ENCODE assay signal across 8 cellular contexts in the genomic region with DNA sequence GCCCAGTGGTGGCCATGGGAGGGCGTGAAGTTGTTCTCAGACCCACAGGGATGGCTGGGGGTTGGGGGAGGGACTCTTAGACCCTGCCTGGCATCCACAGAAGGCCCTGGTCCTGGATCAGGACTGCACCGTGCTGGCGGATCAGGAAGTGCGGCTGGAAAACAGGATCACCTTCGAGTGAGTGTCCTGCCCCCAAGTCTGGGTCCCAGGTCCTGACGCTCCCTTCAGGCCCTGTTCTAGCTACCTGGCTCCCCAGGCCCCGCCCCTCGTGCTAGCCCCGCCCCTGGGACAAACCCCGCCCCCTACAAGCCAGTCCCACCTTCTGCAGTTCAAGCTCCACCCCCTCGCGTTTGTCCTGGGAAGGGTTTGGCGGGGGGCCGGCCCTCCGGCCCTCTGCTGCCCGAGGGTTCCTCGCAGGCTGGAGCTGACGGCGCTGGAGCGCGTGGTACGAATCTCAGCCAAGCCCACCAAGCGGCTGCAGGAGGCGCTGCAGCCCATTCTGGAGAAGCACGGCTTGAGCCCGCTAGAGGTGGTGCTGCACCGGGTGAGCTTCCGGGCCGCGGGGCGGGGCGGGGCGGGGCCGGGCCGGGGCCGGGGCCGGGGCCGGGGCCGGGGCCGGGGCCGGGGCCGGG. TPM values are rescaled to one million over a fixed set of nuclear protein-coding genes. Genes with fewer than 3 reads are reported as not detected.
DNase-seq lines count a peak whose midpoint lies in the region; ATAC-seq and TF ChIP-seq lines count a peak whose summit lies in the region.

No MANE protein-coding gene starts in this region.

- no peak overlapping the region for H4K5ac ChIP-seq in IMR-90 (ENCODE audit: low read depth, low read length)

- POLR2A ChIA-PET in IMR-90 (lab: Charles Lee; ENCODE audit: unreplicated experiment) (interaction anchor here (0.6 kb wide), 1 partner anchor 21 kb away, joined by 4 read pairs; no protein-coding TSS in a partner anchor), SK-N-SH (lab: Yijun Ruan, JAX) (interaction anchor here (0.8 to 1.1 kb wide), 2 partner anchors 12 to 34 kb away, joined by 3 read pairs; no protein-coding TSS in a partner anchor)

- H3K36me3 ChIP-seq in IMR-90 (ENCODE audit: control insufficient read depth, insufficient read depth, low read length) (no peaks in the 10 kb centered on the region), SK-N-SH (replicated peaks in 1 of 2; ENCODE audit: control insufficient read depth in 1 of 2, insufficient read depth in 2 of 2, low read length in 1 of 2) (no peaks in the 10 kb centered on the region), brain microvascular endothelial cell (replicated peaks) (no peaks in the 10 kb centered on the region), skeletal muscle satellite cell (ENCODE audit: insufficient read depth, low read length) (no peaks in the 10 kb centered on the region)

- no peak for TF ChIP-seq EP300 in SK-N-SH (IDR thresholded peaks at IDR 0.05; ENCODE audit: borderline replicate concordance in 1 of 2, low read depth in 1 of 2, low read length in 1 of 2)

- no peak overlapping the region for H2AK9ac ChIP-seq in IMR-90 (replicated peaks; ENCODE audit: low read depth, low read length, poor library complexity)

- no peaks in the 10 kb centered on the region; the same call in none of the 2 replicates for H4K20me1 ChIP-seq in IMR-90 (ENCODE audit: insufficient read depth, low read length)
- no peaks in the 10 kb centered on the region for H4K20me1 ChIP-seq in SK-N-SH (ENCODE audit: insufficient read depth)

- BruUV-seq in IMR-90 (replicated peaks; lab: Mats Ljungman, UMichigan), result no TSS peak

- no peaks in the 10 kb centered on the region for H3K9me1 ChIP-seq in IMR-90 (ENCODE audit: insufficient read depth, low read length)

- H3K18ac ChIP-seq in IMR-90 (ENCODE audit: low read depth, low read length), result no peak overlapping the region

- peaks cover 13% of the 10 kb centered on the region for H3F3A ChIP-seq in SK-N-SH (replicated peaks; ENCODE audit: insufficient read depth)

- TF ChIP-seq CTCF in 22Rv1 (IDR thresholded peaks at IDR 0.05) (peak; percentile 83), IMR-90 (conservative IDR thresholded peaks at IDR 0.05; ENCODE audit: low read depth, low read length) (peak; percentile 78), SK-N-SH (IDR thresholded peaks at IDR 0.05) (peak; percentile 49), brain microvascular endothelial cell (IDR thresholded peaks at IDR 0.05; ENCODE audit: low read depth, low read length, missing control alignments) (peak; percentile 77)

- H4K91ac ChIP-seq in IMR-90 (ENCODE audit: insufficient read depth, low read depth, low read length), result no peak overlapping the region

- peak overlapping the region; percentile 53; the same call in 1 of the 2 replicates for H3K4me2 ChIP-seq in IMR-90 (ENCODE audit: low read depth, low read length)
- no peak overlapping the region for H3K4me2 ChIP-seq in SK-N-SH
- H3K4me2 ChIP-seq in skeletal muscle satellite cell (ENCODE audit: low read length), result peak overlapping the region; percentile 80

- H2BK120ac ChIP-seq in IMR-90 (ENCODE audit: low read depth, low read length), result no peak overlapping the region

- H3K4me3 ChIP-seq in IMR-90 (ENCODE audit: insufficient read depth, low read depth, low read length), result peak overlapping the region; percentile 19; the same call in 1 of the 2 replicates
- peak overlapping the region; percentile 55 to 56; a peak in 3 of 4 replicates for H3K4me3 ChIP-seq in SK-N-SH (ENCODE audit: low read depth in 2 of 2, low read length in 1 of 2)
- H3K4me3 ChIP-seq in brain microvascular endothelial cell (ENCODE audit: low read depth, low read length), result peak overlapping the region; percentile 49
- 0 out of 2 replicates have a peak overlapping the region, but pooled peaks have one; percentile 15 for H3K4me3 ChIP-seq in iPS-18c (ENCODE audit: insufficient read depth, low read depth, low read length)
- peak overlapping the region; percentile 68 for H3K4me3 ChIP-seq in skeletal muscle satellite cell (ENCODE audit: low read length)

- in situ Hi-C loops in IMR-90 (cut with MboI; ENCODE audit: low sequenced_read_pairs), result no loop called here
- in situ Hi-C loops in brain microvascular endothelial cell (cut with HindIII; ENCODE audit: low pct_ligation_motif_present, low sequenced_read_pairs), result no loop called here

- H2BK20ac ChIP-seq in IMR-90 (ENCODE audit: low read depth, low read length), result no peak overlapping the region

- H4K8ac ChIP-seq in IMR-90 (ENCODE audit: low read depth in 2 of 2, low read length in 2 of 2), result no peak overlapping the region

- ATAC-seq in GM18511 (IDR thresholded peaks at IDR 0.05; ENCODE audit: unreplicated experiment), result peak; percentile 58
- ATAC-seq in IMR-90 (ENCODE audit: low read depth), result peak; percentile 69

- peak overlapping the region; percentile 93 for H2AFZ ChIP-seq in IMR-90 (replicated peaks; ENCODE audit: low read length, poor library complexity)
- H2AFZ ChIP-seq in SK-N-SH (ENCODE audit: low read depth), result no peak overlapping the region

- H3K23ac ChIP-seq in IMR-90 (ENCODE audit: low read depth, low read length), result no peak overlapping the region

- peaks cover 11% of the 10 kb centered on the region; the same call in 1 of the 2 replicates for H3K4me1 ChIP-seq in IMR-90 (ENCODE audit: control insufficient read depth, insufficient read depth, low read length)
- H3K4me1 ChIP-seq in SK-N-SH (ENCODE audit: control insufficient read depth in 1 of 2, insufficient read depth in 2 of 2, low read depth in 1 of 2, low read length in 1 of 2), result peaks cover 6 to 37% of the 10 kb centered on the region in 2 experiments; a peak in 3 of 4 replicates
- H3K4me1 ChIP-seq in skeletal muscle satellite cell (ENCODE audit: control insufficient read depth, insufficient read depth, low read length), result peaks cover 26% of the 10 kb centered on the region

- no peaks in the 10 kb centered on the region for H3K79me1 ChIP-seq in IMR-90 (ENCODE audit: low read depth in 1 of 2, low read length in 2 of 2)

- DNase-seq in IMR-90 (peak; percentile 82), SK-N-SH (peak; percentile 92), brain microvascular endothelial cell (peak; percentile 87), hippocampal formation (lab: John Stamatoyannopoulos, UW) (no peak)

- H2AK5ac ChIP-seq in IMR-90 (ENCODE audit: low read depth, low read length), result no peak overlapping the region

- H3K56ac ChIP-seq in IMR-90 (ENCODE audit: extremely low read depth, insufficient read depth, low read length), result no peak overlapping the region

- dilution Hi-C loops in IMR-90 (cut with HindIII; ENCODE audit: low sequenced_read_pairs, unreplicated experiment), result no loop called here

- H3K9me3 ChIP-seq in IMR-90 (ENCODE audit: control insufficient read depth, insufficient read depth, low read length) (no peaks in the 10 kb centered on the region), SK-N-SH (no peaks in the 10 kb centered on the region), iPS-18c (ENCODE audit: control insufficient read depth, insufficient read depth, low read length) (no peaks in the 10 kb centered on the region), skeletal muscle satellite cell (replicated peaks; ENCODE audit: low read length) (no peaks in the 10 kb centered on the region)

- peaks cover 6% of the 10 kb centered on the region; the same call in 1 of the 2 replicates for H3K27me3 ChIP-seq in IMR-90 (ENCODE audit: control insufficient read depth, insufficient read depth, low read length)
- H3K27me3 ChIP-seq in SK-N-SH (ENCODE audit: insufficient read depth), result no peaks in the 10 kb centered on the region
- no peaks in the 10 kb centered on the region for H3K27me3 ChIP-seq in brain microvascular endothelial cell (replicated peaks)
- H3K27me3 ChIP-seq in skeletal muscle satellite cell (ENCODE audit: control insufficient read depth, insufficient read depth, low read length), result no peaks in the 10 kb centered on the region

- no peaks in the 10 kb centered on the region for H3K9me2 ChIP-seq in SK-N-SH

- TF ChIP-seq POLR2A in IMR-90 (IDR thresholded peaks at IDR 0.05; ENCODE audit: low read depth, low read length), result no peak

- H2BK15ac ChIP-seq in IMR-90 (ENCODE audit: low read depth, low read length), result no peak overlapping the region

- peak; percentile 65 for TF ChIP-seq RAD21 in IMR-90 (IDR thresholded peaks at IDR 0.05; ENCODE audit: low read length)
- TF ChIP-seq RAD21 in SK-N-SH (IDR thresholded peaks at IDR 0.05; ENCODE audit: low read length), result peak; percentile 37; the same call in 1 of the 2 replicates

- H3K4ac ChIP-seq in IMR-90 (ENCODE audit: low read depth, low read length), result no peak overlapping the region

- H3K9ac ChIP-seq in IMR-90 (ENCODE audit: low read depth, low read length) (no peak overlapping the region), SK-N-SH (no peak overlapping the region; the same call in 1 of the 2 replicates), skeletal muscle satellite cell (ENCODE audit: low read depth, low read length) (no peak overlapping the region)

- no peak overlapping the region for H3K14ac ChIP-seq in IMR-90 (replicated peaks; ENCODE audit: low read depth, low read length)

- H3K27ac ChIP-seq in 22Rv1 (peak overlapping the region; percentile 61), IMR-90 (ENCODE audit: insufficient read depth, low read length) (no peak overlapping the region), SK-N-SH (ENCODE audit: low read depth in 2 of 2, low read length in 1 of 2) (no peak overlapping the region), brain microvascular endothelial cell (no peak overlapping the region)

- intact Hi-C loops in IMR-90 (cut with micrococcal nuclease), result loop anchor here (1.0 kb wide), 1 partner anchor 131 kb away; no protein-coding TSS in a partner anchor

- CTCF ChIA-PET in IMR-90 (lab: Yijun Ruan, JAX), result interaction anchor here (0.6 to 1.5 kb wide), 5 partner anchors 12 to 22 kb away, joined by 3 to 8 read pairs (median 3); a partner anchor contains a TSS
- CTCF ChIA-PET in SK-N-SH (lab: Yijun Ruan, JAX), result interaction anchor here (0.6 to 5.9 kb wide), 18 partner anchors 10 to 283 kb away, joined by 3 to 58 read pairs (median 5); a partner anchor contains a TSS

- H2BK5ac ChIP-seq in IMR-90 (ENCODE audit: low read depth, low read length, poor library complexity, severe bottlenecking), result no peak overlapping the region

- WGBS in IMR-90 (ENCODE audit: extremely low coverage in 2 of 2, insufficient read length in 1 of 2), 2 experiments, result 7% methylated on average over 8 of the region's 42 CpGs; no CpG with 5 or more reads in 1 of the 2 experiments
- 28% methylated on average over 10 of the region's 42 CpGs for WGBS in SK-N-SH (ENCODE audit: low lambda C conversion rate)

- no peaks in the 10 kb centered on the region for H3K79me2 ChIP-seq in SK-N-SH (ENCODE audit: insufficient read depth)

RNA-seq across cellular contexts. Expression of a gene that starts 12.9 kb away (rescaled TPM):
- 1.1 TPM in 2 replicates for total RNA-seq in IMR-90 (2012; rRNA removed)
- 6.5 and 7.6 TPM in 2 replicates for polyA plus RNA-seq in IMR-90 (2012; rRNA removed)
- 8.3 and 12.9 TPM in 2 replicates for polyA plus RNA-seq in IMR-90 (2012; cell fraction: cytosol; rRNA removed)
- 12.4 and 21.2 TPM in 2 replicates for polyA plus RNA-seq in IMR-90 (2012; cell fraction: nucleus; rRNA removed; ENCODE audit: low replicate concordance)
- polyA plus RNA-seq in SK-N-SH (2012; rRNA removed), result 26.5 and 27.6 TPM in 2 replicates
- 11.1 and 16.3 TPM in 2 replicates for polyA plus RNA-seq in SK-N-SH (2012; cell fraction: cytosol; rRNA removed)
- polyA plus RNA-seq in SK-N-SH (2012; cell fraction: nucleus; rRNA removed), result 31.0 and 67.8 TPM in 2 replicates
- total RNA-seq in skeletal muscle satellite cell (2012; rRNA removed), result 4.6 and 7.2 TPM in 2 replicates

RNA-seq across cellular contexts. Expression of a gene that starts 13.6 kb away (rescaled TPM):
- total RNA-seq in IMR-90 (2012; rRNA removed), result not detected in 2 replicates
- polyA plus RNA-seq in IMR-90 (2012; rRNA removed) (not detected in 2 replicates), SK-N-SH (2012; rRNA removed) (0.03 TPM in 1 of 2 replicates, not detected in the other)
- polyA plus RNA-seq in IMR-90 (2012; cell fraction: cytosol; rRNA removed), result 0.01 TPM in 1 of 2 replicates, not detected in the other
- 0.02 and 0.05 TPM in 2 replicates for polyA plus RNA-seq in IMR-90 (2012; cell fraction: nucleus; rRNA removed; ENCODE audit: low replicate concordance)
- not detected in 2 replicates for polyA plus RNA-seq in SK-N-SH (2012; cell fraction: cytosol; rRNA removed)
- polyA plus RNA-seq in SK-N-SH (2012; cell fraction: nucleus; rRNA removed), result not detected in 2 replicates
- not detected in 2 replicates for total RNA-seq in skeletal muscle satellite cell (2012; rRNA removed)

RNA-seq across cellular contexts. Expression of a gene that starts 19.1 kb away (rescaled TPM):
- total RNA-seq in IMR-90 (2012; rRNA removed), result 164 and 303 TPM in 2 replicates
- polyA plus RNA-seq in IMR-90 (2012; rRNA removed), result 251 and 253 TPM in 2 replicates
- polyA plus RNA-seq in IMR-90 (2012; cell fraction: cytosol; rRNA removed), result 241 and 386 TPM in 2 replicates
- 123 and 180 TPM in 2 replicates for polyA plus RNA-seq in IMR-90 (2012; cell fraction: nucleus; rRNA removed; ENCODE audit: low replicate concordance)
- 380 and 500 TPM in 2 replicates for polyA plus RNA-seq in SK-N-SH (2012; rRNA removed)
- 314 and 316 TPM in 2 replicates for polyA plus RNA-seq in SK-N-SH (2012; cell fraction: cytosol; rRNA removed)
- polyA plus RNA-seq in SK-N-SH (2012; cell fraction: nucleus; rRNA removed), result 380 and 476 TPM in 2 replicates
- 285 and 302 TPM in 2 replicates for total RNA-seq in skeletal muscle satellite cell (2012; rRNA removed)

RNA-seq across cellular contexts. Expression of a gene that starts 29.9 kb away (rescaled TPM):
- total RNA-seq in IMR-90 (2012; rRNA removed), result not detected in 2 replicates
- not detected in 2 replicates for polyA plus RNA-seq in IMR-90 (2012; rRNA removed)
- polyA plus RNA-seq in IMR-90 (2012; cell fraction: cytosol; rRNA removed), result not detected in 2 replicates
- polyA plus RNA-seq in IMR-90 (2012; cell fraction: nucleus; rRNA removed; ENCODE audit: low replicate concordance), result not detected in 2 replicates
- not detected in 2 replicates for polyA plus RNA-seq in SK-N-SH (2012; rRNA removed)
- not detected in 2 replicates for polyA plus RNA-seq in SK-N-SH (2012; cell fraction: cytosol; rRNA removed)
- not detected in 2 replicates for polyA plus RNA-seq in SK-N-SH (2012; cell fraction: nucleus; rRNA removed)
- total RNA-seq in skeletal muscle satellite cell (2012; rRNA removed), result not detected in 2 replicates

RNA-seq across cellular contexts. Expression of a gene that starts 38.8 kb away (rescaled TPM):
- 0.36 and 0.56 TPM in 2 replicates for total RNA-seq in IMR-90 (2012; rRNA removed)
- polyA plus RNA-seq in IMR-90 (2012; rRNA removed), result 1.2 and 1.4 TPM in 2 replicates
- 1.2 and 1.5 TPM in 2 replicates for polyA plus RNA-seq in IMR-90 (2012; cell fraction: cytosol; rRNA removed)
- polyA plus RNA-seq in IMR-90 (2012; cell fraction: nucleus; rRNA removed; ENCODE audit: low replicate concordance), result 1.3 and 4.0 TPM in 2 replicates
- polyA plus RNA-seq in SK-N-SH (2012; rRNA removed), result 3.8 and 4.3 TPM in 2 replicates
- 1.2 and 3.0 TPM in 2 replicates for polyA plus RNA-seq in SK-N-SH (2012; cell fraction: cytosol; rRNA removed)
- polyA plus RNA-seq in SK-N-SH (2012; cell fraction: nucleus; rRNA removed), result 8.5 and 16.3 TPM in 2 replicates
- total RNA-seq in skeletal muscle satellite cell (2012; rRNA removed), result 1.3 and 1.5 TPM in 2 replicates

Comparison
In these comparisons a context has a peak if more than half of its experiments do, and no peak if none do; other contexts are left out.
1. DNase-seq: peak in IMR-90 (single experiment), SK-N-SH (single experiment) and brain microvascular endothelial cell (single experiment); none in hippocampal formation (0 of 2).
2. H3K4me3 ChIP-seq: peak in every context shown above with its lines; median percentile 68 in skeletal muscle satellite cell; 56 in SK-N-SH; 49 in brain microvascular endothelial cell; 19 in IMR-90; 15 in iPS-18c.
3. Peak in every context shown above with its lines, with median percentiles within 50 percentile points of each other: CTCF ChIP-seq.